Comparison of ENCODE assay signal across 8 cellular contexts in the genomic region with DNA sequence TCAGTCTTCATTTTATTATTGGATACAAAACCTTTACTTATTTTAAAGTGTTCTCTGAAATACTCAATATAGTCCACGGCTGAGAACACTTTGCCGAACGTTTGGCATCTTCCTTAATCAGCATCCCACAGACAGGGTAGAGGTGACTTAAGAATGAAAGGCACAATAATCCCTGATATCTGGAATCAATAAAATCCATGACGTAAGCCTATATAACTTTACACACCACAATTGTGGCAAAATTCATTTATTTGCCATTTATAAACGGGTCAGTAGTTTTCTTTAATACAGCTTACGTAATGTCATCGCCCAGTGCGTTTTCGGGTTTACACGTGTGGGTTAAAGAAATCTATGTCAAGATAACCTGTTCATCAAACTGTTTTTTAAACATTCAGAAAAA. TPM values are rescaled to one million over a fixed set of nuclear protein-coding genes. Genes with fewer than 3 reads are reported as not detected.
DNase-seq lines count a peak whose midpoint lies in the region; ATAC-seq and TF ChIP-seq lines count a peak whose summit lies in the region.

No MANE protein-coding gene starts in this region.

- H3K4me1 Mint-ChIP-seq in activated T-cell treated with anti-CD3 and anti-CD28 coated beads, Interleukin-2, amount 50 U/mL, for 24 hours (ENCODE audit: low read depth) = peaks cover 75% of the 10 kb centered on the region

- H3K27me3 Mint-ChIP-seq in activated T-cell treated with anti-CD3 and anti-CD28 coated beads, Interleukin-2, amount 50 U/mL, for 24 hours = no peaks in the 10 kb centered on the region

- intact Hi-C loops in lower lobe of right lung (cut with DNase I) = no loop called here

- no peak for ATAC-seq in lower lobe of right lung
- ATAC-seq in GM21367 (IDR thresholded peaks at IDR 0.05; ENCODE audit: unreplicated experiment) = no peak
- no peak for ATAC-seq in GM19463 (IDR thresholded peaks at IDR 0.05; ENCODE audit: unreplicated experiment)

- peaks cover 24% of the 10 kb centered on the region for H3K27me3 ChIP-seq in adipocyte (replicated peaks; ENCODE audit: control insufficient read depth, insufficient read depth, low read length)
- no peaks in the 10 kb centered on the region for H3K27me3 ChIP-seq in lower lobe of right lung (ENCODE audit: low read depth)
- no peaks in the 10 kb centered on the region for H3K27me3 ChIP-seq in tibial nerve

- H3K9ac ChIP-seq in adipocyte (ENCODE audit: low read length) = peak overlapping the region; percentile 11

- H3K27ac Mint-ChIP-seq in activated T-cell treated with anti-CD3 and anti-CD28 coated beads, Interleukin-2, amount 50 U/mL, for 24 hours = peak overlapping the region; percentile 91

- H3K9me3 Mint-ChIP-seq in activated T-cell treated with anti-CD3 and anti-CD28 coated beads, Interleukin-2, amount 50 U/mL, for 24 hours = no peaks in the 10 kb centered on the region

- no peak for TF ChIP-seq POLR2A in tibial nerve (IDR thresholded peaks at IDR 0.05)

- WGBS in tibial nerve, 2 donors = 44% methylated on average over 10 of the region's 10 CpGs

- H3K4me3 Mint-ChIP-seq in activated T-cell treated with anti-CD3 and anti-CD28 coated beads, Interleukin-2, amount 50 U/mL, for 24 hours = peak overlapping the region; percentile 87

- peaks cover 10% of the 10 kb centered on the region for H3K4me1 ChIP-seq in adipocyte (ENCODE audit: control insufficient read depth, insufficient read depth, low read length)
- peaks cover 59% of the 10 kb centered on the region for H3K4me1 ChIP-seq in lower lobe of right lung
- H3K4me1 ChIP-seq in tibial nerve = peaks cover 0 to 47% (median 14%) of the 10 kb centered on the region in 4 donors

- H3K27ac ChIP-seq in lower lobe of right lung (peak overlapping the region; percentile 88), tibial nerve (peak overlapping the region in 3 of 4 donors; percentile 80 to 88 (median 83))

- H3K36me3 Mint-ChIP-seq in activated T-cell treated with anti-CD3 and anti-CD28 coated beads, Interleukin-2, amount 50 U/mL, for 24 hours (ENCODE audit: low read depth) = peaks cover 29% of the 10 kb centered on the region

- H3K9me3 ChIP-seq in adipocyte (ENCODE audit: control insufficient read depth, low read length) = no peaks in the 10 kb centered on the region
- no peaks in the 10 kb centered on the region for H3K9me3 ChIP-seq in lower lobe of right lung
- H3K9me3 ChIP-seq in tibial nerve = no peaks in the 10 kb centered on the region

- H3K36me3 ChIP-seq in adipocyte (ENCODE audit: control insufficient read depth, insufficient read depth, low read length, severe bottlenecking) (no peaks in the 10 kb centered on the region), lower lobe of right lung (peaks cover 7% of the 10 kb centered on the region), tibial nerve (no peaks in the 10 kb centered on the region)

- DNase-seq in activated T-cell treated with anti-CD3 and anti-CD28 coated beads, Interleukin-2, amount 50 U/mL, for 24 hours = no peak
- DNase-seq in activated T-cell treated with anti-CD3 and anti-CD28 coated beads for 4 hours = no peak
- peak; percentile 8 for DNase-seq in adipocyte (ENCODE audit: low read depth)
- DNase-seq in lower lobe of right lung = no peak
- DNase-seq in tibial nerve (ENCODE audit: low spot score in 2 of 2) = no peak
- DNase-seq in NCI-H774 (lab: John Stamatoyannopoulos, UW) = no peak

- TF ChIP-seq CTCF in lower lobe of right lung (IDR thresholded peaks at IDR 0.05) (no peak), tibial nerve (IDR thresholded peaks at IDR 0.05) (no peak)

- no peak for TF ChIP-seq EP300 in tibial nerve (IDR thresholded peaks at IDR 0.05)

- H3K4me3 ChIP-seq in adipocyte (ENCODE audit: low read length) (peak overlapping the region; percentile 81), lower lobe of right lung (peak overlapping the region; percentile 80), tibial nerve (peak overlapping the region; percentile 50 to 96 (median 68))

RNA-seq across cellular contexts. Expression of a gene that starts 1.3 kb away (rescaled TPM):
- 82.0 TPM for total RNA-seq in lower lobe of right lung
- total RNA-seq in tibial nerve = 10 to 100 TPM; 12.6 to 50.0 (median 16.1) TPM
